19 cellular contexts compared by ENCODE assay signal in genomic region chr11:121206810-121207209, GRCh38.
"Had no signal": no experiment of that assay in that cellular context is flagged by ENCODE, and none has a peak within 500 bp of the region (broad histone marks: within the 10 kb centered on the region; RNA-seq: fewer than 3 reads in every experiment).

No MANE protein-coding gene starts in this region.

- H3K36me3 ChIP-seq: brain microvascular endothelial cell, thyroid gland had no signal

- DNase-seq: activated CD4-positive, alpha-beta T cell treated with anti-CD3 and anti-CD28 coated beads for 1 hour; activated CD4-positive, alpha-beta T cell treated with anti-CD3 and anti-CD28 coated beads, Interleukin-2, amount 50 U/mL, for 1 hour; activated gamma-delta T cell treated with Interleukin-2 at 50 U/mL for 16 hours; activated T-cell treated with anti-CD3 and anti-CD28 coated beads, Interleukin-2, amount 50 U/mL, for 1 hour; aorta; brain microvascular endothelial cell; caudate nucleus; effector CD4-positive, alpha-beta T cell; erythroblast; foreskin melanocyte; left ventricle myocardium superior; mammary epithelial cell; midbrain; natural killer cell; stimulated activated CD4-positive, alpha-beta T cell treated with anti-CD3 and anti-CD28 coated beads, Interleukin-12 subunit alpha, Interleukin-12 subunit beta, amount 100 ng/mL, for 4 hours; stimulated activated CD4-positive, alpha-beta T cell treated with anti-CD3 and anti-CD28 coated beads, Interleukin-4, amount 100 ng/mL, for 4 hours; stimulated activated naive CD8-positive, alpha-beta T cell treated with anti-CD3 and anti-CD28 coated beads, Interleukin-15, Interleukin-2, amounts not matched to agents 100 U/mL and 50 U/mL, for 24 hours; substantia nigra; thyroid gland had no signal

- H3K27ac ChIP-seq: brain microvascular endothelial cell, thyroid gland had no signal

- H3K4me3 ChIP-seq: thyroid gland had no signal

- H3K27me3 ChIP-seq: brain microvascular endothelial cell, thyroid gland had no signal

- H3K9me3 ChIP-seq: thyroid gland had no signal
